In genomic region chr22:29553391-29554224, GRCh38 we compare ENCODE assay signal across 8 cellular contexts. TPM values are rescaled to one million over a fixed set of nuclear protein-coding genes. Genes with fewer than 3 reads are reported as not detected.
A peak's percentile ranks its signal among the peaks of the same experiment; 100 is the strongest.
DNase-seq lines count a peak whose midpoint lies in the region; ATAC-seq and TF ChIP-seq lines count a peak whose summit lies in the region.

Gene THOC5 (minus strand): TSS chr22:29553757. CDS start chr22:29549147, 4,610 bp downstream.

- ATAC-seq in GM21526 (IDR thresholded peaks at IDR 0.05; ENCODE audit: low FRiP score, unreplicated experiment), result peak; percentile 87

- H3K4me3 Mint-ChIP-seq in endothelial cell (ENCODE audit: unreplicated experiment), result peak within 1 kb of the TSS; percentile 98

- no peaks in the 10 kb centered on the region for H3K27me3 ChIP-seq in OCI-LY3 (ENCODE audit: low read depth, low read length)

- TF ChIP-seq CTCF in OCI-LY3 (IDR thresholded peaks at IDR 0.05; ENCODE audit: low read depth, low read length), result peak; percentile 63
- TF ChIP-seq CTCF in endothelial cell (IDR thresholded peaks at IDR 0.05; ENCODE audit: unreplicated experiment), result no peak

- H4K20me1 ChIP-seq in OCI-LY3 (ENCODE audit: insufficient read depth, low read length), result no peaks in the 10 kb centered on the region; the same call in 1 of the 2 replicates

- peaks cover 11% of the 10 kb centered on the region for H3K4me1 Mint-ChIP-seq in endothelial cell (ENCODE audit: unreplicated experiment)

- peak within 1 kb of the TSS; percentile 78 for H3K4me2 ChIP-seq in OCI-LY3 (ENCODE audit: low read length)

- peak within 1 kb of the TSS; percentile 44 for H3K27ac ChIP-seq in OCI-LY3 (ENCODE audit: low read length)

- no peaks in the 10 kb centered on the region for H3K9me3 Mint-ChIP-seq in endothelial cell (ENCODE audit: unreplicated experiment)

- H3K4me1 ChIP-seq in OCI-LY3 (ENCODE audit: low read length), result no peaks in the 10 kb centered on the region

- H2AFZ ChIP-seq in OCI-LY3 (ENCODE audit: low read depth, low read length), result peak within 1 kb of the TSS; percentile 56

- peak within 1 kb of the TSS; percentile 99 for H3K4me3 ChIP-seq in OCI-LY3 (ENCODE audit: low read length)

- peaks cover 39% of the 10 kb centered on the region for H3K36me3 ChIP-seq in OCI-LY3 (replicated peaks; ENCODE audit: low read depth, low read length)

- H3K79me2 ChIP-seq in OCI-LY3 (ENCODE audit: low read length), result peaks cover 36% of the 10 kb centered on the region

- DNase-seq in DMS114 treated with DMSO at 0.1 percent for 48 hours (lab: John Stamatoyannopoulos, UW; ENCODE audit: unreplicated experiment) (peak; percentile 89), HuH-7.5 (ENCODE audit: low spot score) (peak; percentile 99), endothelial cell (ENCODE audit: low spot score) (peak; percentile 89), midbrain (lab: John Stamatoyannopoulos, UW) (peak; percentile 97)
- peak; percentile 92 for DNase-seq in activated CD8-positive, alpha-beta memory T cell treated with anti-CD3 and anti-CD28 coated beads, Interleukin-2, amount 50 U/mL, for 48 hours
- peak; percentile 80 to 82 for DNase-seq in stimulated activated CD8-positive, alpha-beta memory T cell treated with anti-CD3 and anti-CD28 coated beads, Interleukin-2, amount 100 ng/mL, for 1 hour (ENCODE audit: low read depth in 2 of 2)

- H3K27ac Mint-ChIP-seq in endothelial cell (ENCODE audit: unreplicated experiment), result peak within 1 kb of the TSS; percentile 95

- no peaks in the 10 kb centered on the region for H3K9me3 ChIP-seq in OCI-LY3 (ENCODE audit: insufficient read depth, low read length)

- peaks cover 35% of the 10 kb centered on the region for H3K36me3 Mint-ChIP-seq in endothelial cell (ENCODE audit: low read depth, unreplicated experiment)

- H3K27me3 Mint-ChIP-seq in endothelial cell (ENCODE audit: unreplicated experiment), result peaks cover 11% of the 10 kb centered on the region

- peak within 1 kb of the TSS; percentile 79 for H3K9ac ChIP-seq in OCI-LY3 (ENCODE audit: low read length)

RNA-seq across cellular contexts. Expression of gene THOC5, which starts in this region (rescaled TPM):
- 76.4 TPM for total RNA-seq in endothelial cell (ENCODE audit: unreplicated experiment)

Comparison
In these comparisons a context has a peak if more than half of its experiments do, and no peak if none do; other contexts are left out.
1. Peak in every context shown above with its lines: DNase-seq, ATAC-seq, H3K4me3 ChIP-seq and H3K27ac ChIP-seq.